Comparison of ENCODE assay signal across 31 cellular contexts in genomic region chr7:156857757-156858156, GRCh38.
"Had no signal": no experiment of that assay in that cellular context is flagged by ENCODE, and none has a peak within 500 bp of the region (broad histone marks: within the 10 kb centered on the region; RNA-seq: fewer than 3 reads in every experiment).

No MANE protein-coding gene starts in this region.

- H3K4me2 ChIP-seq: neural progenitor cell, smooth muscle cell had no signal

- H3K27me3 ChIP-seq: neural progenitor cell, ovary, spleen, suprapubic skin, testis, tibial artery, transverse colon, upper lobe of right lung, uterus had no signal

- H3K27ac ChIP-seq: neural progenitor cell, ovary, parathyroid adenoma, psoas muscle, skin epidermis, spleen, suprapubic skin, testis, tibial artery, transverse colon, upper lobe of right lung, uterus had no signal

- H3K27ac Mint-ChIP-seq: natural killer cell; nephron; neural progenitor cell; stimulated activated memory B cell treated with anti-CD40 and anti-IgM and Interleukin-4, amounts not matched to agents 10 μg/mL and 1 μg/mL and 100 μg/mL, for 72 hours; stimulated activated naive CD8-positive, alpha-beta T cell treated with anti-CD3 and anti-CD28 coated beads, Interleukin-15, amount 100 ng/mL, for 72 hours; type B pancreatic cell had no signal

- H3K4me3 ChIP-seq: neural progenitor cell, ovary, psoas muscle, skin epidermis, smooth muscle cell, spleen, suprapubic skin, testis, tibial artery, transverse colon, upper lobe of right lung, uterus had no signal

- DNase-seq: natural killer cell; occipital lobe; ovary; posterior cingulate gyrus; psoas muscle; right cardiac atrium; spleen; stimulated activated CD4-positive, alpha-beta T cell treated with anti-CD3 and anti-CD28 coated beads, Interleukin-12 subunit alpha, Interleukin-12 subunit beta, amount 100 ng/mL, for 4 hours; stimulated activated CD4-positive, alpha-beta T cell treated with anti-CD3 and anti-CD28 coated beads, Interleukin-1b, Interleukin-23, amount 100 ng/mL, for 48 hours; stimulated activated CD4-positive, alpha-beta T cell treated with anti-CD3 and anti-CD28 coated beads, Interleukin-4, amount 100 ng/mL, for 1 hour; stimulated activated CD4-positive, alpha-beta T cell treated with anti-CD3 and anti-CD28 coated beads, Interleukin-4, amount 100 ng/mL, for 4 hours; stimulated activated CD8-positive, alpha-beta memory T cell treated with anti-CD3 and anti-CD28 coated beads, Interleukin-4, amount 100 ng/mL, for 48 hours; stimulated activated naive CD4-positive, alpha-beta T cell; stimulated activated naive CD8-positive, alpha-beta T cell treated with anti-CD3 and anti-CD28 coated beads, Interleukin-15, amount 100 ng/mL, for 72 hours; stimulated activated naive CD8-positive, alpha-beta T cell treated with anti-CD3 and anti-CD28 coated beads, Interleukin-15, Interleukin-2, amounts not matched to agents 100 U/mL and 50 U/mL, for 24 hours; substantia nigra; testis; tibial artery; transverse colon; upper lobe of right lung; uterus had no signal

- H3K4me1 ChIP-seq: neural progenitor cell, parathyroid adenoma, psoas muscle, spleen, suprapubic skin, testis, tibial artery, transverse colon, upper lobe of right lung, uterus had no signal

- H3K4me1 Mint-ChIP-seq: nephron, neural progenitor cell had no signal

- H3K4me3 Mint-ChIP-seq: natural killer cell; nephron; neural progenitor cell; stimulated activated memory B cell treated with anti-CD40 and anti-IgM and Interleukin-4, amounts not matched to agents 10 μg/mL and 1 μg/mL and 100 μg/mL, for 72 hours; stimulated activated naive CD8-positive, alpha-beta T cell treated with anti-CD3 and anti-CD28 coated beads, Interleukin-15, amount 100 ng/mL, for 72 hours; type B pancreatic cell had no signal

- H3K36me3 ChIP-seq: ovary, transverse colon, upper lobe of right lung, uterus had no signal

- H3K27me3 Mint-ChIP-seq: progenitor cell of endocrine pancreas; stimulated activated memory B cell treated with anti-CD40 and anti-IgM and Interleukin-4, amounts not matched to agents 10 μg/mL and 1 μg/mL and 100 μg/mL, for 72 hours; stimulated activated naive CD8-positive, alpha-beta T cell treated with anti-CD3 and anti-CD28 coated beads, Interleukin-15, amount 100 ng/mL, for 72 hours; type B pancreatic cell had no signal

- ATAC-seq: natural killer cell; psoas muscle; right cardiac atrium; sciatic nerve; stimulated activated memory B cell treated with anti-CD40 and anti-IgM and Interleukin-4, amounts not matched to agents 10 μg/mL and 1 μg/mL and 100 μg/mL, for 72 hours; stimulated activated naive CD8-positive, alpha-beta T cell treated with anti-CD3 and anti-CD28 coated beads, Interleukin-15, amount 100 ng/mL, for 72 hours; stimulated activated naive CD8-positive, alpha-beta T cell treated with anti-CD3 and anti-CD28 coated beads, Interleukin-15, Interleukin-2, amounts not matched to agents 100 U/mL and 50 U/mL, for 24 hours; upper lobe of right lung had no signal

- H3K9me3 ChIP-seq: testis, uterus had no signal
